Comparison of ENCODE assay signal across 14 cellular contexts in the genomic region with DNA sequence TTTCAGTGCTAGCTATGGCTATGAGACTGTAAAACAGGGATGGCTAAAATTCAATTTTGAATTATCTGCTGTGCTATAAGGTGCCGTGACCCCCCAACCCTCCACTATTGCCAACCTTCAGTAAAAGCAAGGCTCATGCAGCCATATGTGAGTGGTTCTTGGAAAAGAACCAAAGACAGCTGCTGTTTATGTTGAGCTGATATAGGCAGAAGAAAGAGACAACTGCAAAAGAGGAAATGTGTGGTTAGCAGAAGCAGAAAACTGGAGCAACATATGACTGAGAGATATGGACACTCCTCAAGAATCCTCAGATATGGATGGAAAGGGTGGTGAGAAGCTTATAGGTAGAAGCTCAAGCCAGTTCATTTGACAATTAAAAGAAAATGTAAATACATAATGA.
"Had no signal": no experiment of that assay in that cellular context is flagged by ENCODE, and none has a peak within 500 bp of the region (broad histone marks: within the 10 kb centered on the region; RNA-seq: fewer than 3 reads in every experiment).

No MANE protein-coding gene starts in this region.

- DNase-seq: activated CD4-positive, alpha-beta T cell treated with anti-CD3 and anti-CD28 coated beads, Interleukin-2, amount 50 U/mL, for 4 hours; activated CD4-positive, CD25-positive, alpha-beta regulatory T cell treated with anti-CD3 and anti-CD28 coated beads, Interleukin-2, amount 50 U/mL, for 72 hours; activated effector memory CD4-positive, alpha-beta T cell treated with Interleukin-2 at 50 U/mL for 16 hours; activated T-cell treated with anti-CD3 and anti-CD28 coated beads, Interleukin-2, amount 50 U/mL, for 1 hour; dorsolateral prefrontal cortex; foreskin keratinocyte; mammary epithelial cell; natural killer cell; tibial artery; uterus had no signal

- H3K27me3 ChIP-seq: breast epithelium, dorsolateral prefrontal cortex, foreskin keratinocyte, right atrium auricular region, tibial artery, uterus had no signal

- H3K4me1 ChIP-seq: breast epithelium, right atrium auricular region, uterus had no signal

- ATAC-seq: esophagus mucosa; foreskin keratinocyte; natural killer cell; stimulated activated effector memory CD8-positive, alpha-beta T cell treated with anti-CD3 and anti-CD28 coated beads, Interleukin-12 subunit alpha, Interleukin-12 subunit beta, amount 100 ng/mL, for 72 hours had no signal

- H3K27ac ChIP-seq: breast epithelium, dorsolateral prefrontal cortex, foreskin keratinocyte, right atrium auricular region, tibial artery, uterus had no signal

- H3K9me3 ChIP-seq: breast epithelium, right atrium auricular region, tibial artery, uterus had no signal

- H3K36me3 ChIP-seq: breast epithelium, right atrium auricular region, tibial artery, uterus had no signal

- H3K4me3 ChIP-seq: breast epithelium, dorsolateral prefrontal cortex, right atrium auricular region, tibial artery, uterus had no signal
